ENCODE assay signal across 10 cellular contexts in the genomic region with DNA sequence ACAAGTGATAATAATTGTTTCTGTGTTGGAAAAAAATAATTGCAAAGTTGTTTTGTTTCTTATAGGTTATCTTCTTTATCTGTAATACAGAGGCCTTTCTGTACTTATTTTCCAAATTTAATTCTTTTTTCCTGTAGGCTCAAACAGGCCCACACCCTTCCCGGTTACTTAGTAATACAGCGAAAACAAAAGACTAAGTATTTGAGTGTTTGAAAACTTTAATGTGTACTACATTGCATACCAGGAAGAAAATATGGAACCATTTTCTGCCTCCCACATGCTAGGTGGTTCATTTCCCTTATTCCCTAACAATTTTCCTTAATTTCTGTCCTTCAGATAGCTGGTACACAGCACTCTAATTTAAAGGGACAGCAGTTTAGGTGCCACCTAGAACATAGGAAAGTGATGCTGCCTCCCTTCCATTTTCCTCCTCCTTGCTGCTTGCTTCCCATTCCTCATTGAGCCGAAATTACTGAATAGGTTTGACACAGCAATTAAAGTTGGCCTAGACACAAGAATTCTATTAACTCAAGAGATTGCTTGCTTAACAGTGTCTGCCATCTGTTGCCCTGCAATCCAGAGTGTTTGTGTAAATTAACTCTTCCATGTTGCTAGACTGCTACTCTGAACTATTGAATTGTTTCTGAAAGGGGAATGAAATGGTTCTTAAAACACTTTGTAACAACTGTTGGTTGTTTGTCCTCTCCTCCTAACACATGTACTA. TPM values are rescaled to one million over a fixed set of nuclear protein-coding genes. Genes with fewer than 3 reads are reported as not detected.
DNase-seq lines count a peak whose midpoint lies in the region; ATAC-seq and TF ChIP-seq lines count a peak whose summit lies in the region.
"Had no signal": no experiment of that assay in that cellular context is flagged by ENCODE, and none has a peak within 500 bp of the region (broad histone marks: within the 10 kb centered on the region; RNA-seq: fewer than 3 reads in every experiment).

No MANE protein-coding gene starts in this region.

- WGBS in hepatocyte (ENCODE audit: low lambda C conversion rate, missing lambda C conversion rate) = 73% methylated on average over 3 of the region's 3 CpGs
- 32 to 35% methylated on average over 3 of the region's 3 CpGs for WGBS in upper lobe of left lung, 2 donors

- H3K27ac ChIP-seq in hepatocyte (peak overlapping the region; percentile 39), upper lobe of left lung (peak overlapping the region; percentile 60 to 79 (median 68))
- H3K27ac ChIP-seq: C4-2B had no signal

- peaks cover 20% of the 10 kb centered on the region for H3K36me3 Mint-ChIP-seq in activated naive CD8-positive, alpha-beta T cell
- peaks cover 54% of the 10 kb centered on the region for H3K36me3 Mint-ChIP-seq in activated naive CD8-positive, alpha-beta T cell treated with anti-CD3 and anti-CD28 coated beads, Interleukin-2, amount 50 U/mL, for 24 hours (ENCODE audit: low read depth)
- peaks cover 42% of the 10 kb centered on the region for H3K36me3 Mint-ChIP-seq in activated T-helper 1 cell treated with anti-CD3 and anti-CD28 coated beads, Interleukin-12 subunit alpha, Interleukin-12 subunit beta, Interleukin-2, Interleukin-4 antibody, amounts not matched to agents 30 ng/mL and 10 ng/mL and 1 ng/mL, durations not matched to agents 14 hours and 24 hours and 36 hours (ENCODE audit: low read depth)

- intact Hi-C loops in activated T-helper 1 cell treated with anti-CD3 and anti-CD28 coated beads, Interleukin-12 subunit alpha, Interleukin-12 subunit beta, Interleukin-2, Interleukin-4 antibody, amounts not matched to agents 30 ng/mL and 10 ng/mL and 1 ng/mL, durations not matched to agents 14 hours and 24 hours and 36 hours (cut with micrococcal nuclease) = no loop called here

- no peak for DNase-seq in activated naive CD8-positive, alpha-beta T cell treated with anti-CD3 and anti-CD28 coated beads, Interleukin-2, amount 50 U/mL, for 24 hours
- no peak for DNase-seq in activated T-helper 1 cell treated with anti-CD3 and anti-CD28 coated beads, Interleukin-12 subunit alpha, Interleukin-12 subunit beta, Interleukin-2, Interleukin-4 antibody, amounts not matched to agents 30 ng/mL and 10 ng/mL and 1 ng/mL, durations not matched to agents 14 hours and 24 hours and 36 hours (ENCODE audit: low spot score)
- DNase-seq in hepatocyte (ENCODE audit: low spot score) (no peak), upper lobe of left lung (no peak), GOT3 (lab: John Stamatoyannopoulos, UW) (no peak)
- no peak for DNase-seq in activated CD8-positive, alpha-beta memory T cell treated with anti-CD3 and anti-CD28 coated beads, Interleukin-2, amount 50 U/mL, for 4 hours
- DNase-seq: activated naive CD4-positive, alpha-beta T cell treated with anti-CD3 and anti-CD28 coated beads, Interleukin-2, amount 50 U/mL, for 16 hours had no signal

- ATAC-seq in activated naive CD8-positive, alpha-beta T cell treated with anti-CD3 and anti-CD28 coated beads, Interleukin-2, amount 50 U/mL, for 24 hours = no peak
- ATAC-seq in upper lobe of left lung (ENCODE audit: low FRiP score in 2 of 2) (peak; percentile 40 to 70), GM21528 (IDR thresholded peaks at IDR 0.05; ENCODE audit: low FRiP score, unreplicated experiment) (no peak)

- H3K4me1 Mint-ChIP-seq in activated naive CD8-positive, alpha-beta T cell (ENCODE audit: low read depth) = peaks cover 30% of the 10 kb centered on the region
- peaks cover 30% of the 10 kb centered on the region for H3K4me1 Mint-ChIP-seq in activated naive CD8-positive, alpha-beta T cell treated with anti-CD3 and anti-CD28 coated beads, Interleukin-2, amount 50 U/mL, for 24 hours
- H3K4me1 Mint-ChIP-seq in activated T-helper 1 cell treated with anti-CD3 and anti-CD28 coated beads, Interleukin-12 subunit alpha, Interleukin-12 subunit beta, Interleukin-2, Interleukin-4 antibody, amounts not matched to agents 30 ng/mL and 10 ng/mL and 1 ng/mL, durations not matched to agents 14 hours and 24 hours and 36 hours (ENCODE audit: low read depth) = peaks cover 48% of the 10 kb centered on the region

- H3K27me3 Mint-ChIP-seq in activated naive CD8-positive, alpha-beta T cell = no peaks in the 10 kb centered on the region
- H3K27me3 Mint-ChIP-seq in activated naive CD8-positive, alpha-beta T cell treated with anti-CD3 and anti-CD28 coated beads, Interleukin-2, amount 50 U/mL, for 24 hours = no peaks in the 10 kb centered on the region
- no peaks in the 10 kb centered on the region for H3K27me3 Mint-ChIP-seq in activated T-helper 1 cell treated with anti-CD3 and anti-CD28 coated beads, Interleukin-12 subunit alpha, Interleukin-12 subunit beta, Interleukin-2, Interleukin-4 antibody, amounts not matched to agents 30 ng/mL and 10 ng/mL and 1 ng/mL, durations not matched to agents 14 hours and 24 hours and 36 hours (ENCODE audit: insufficient read depth)

- no peaks in the 10 kb centered on the region for H3K27me3 ChIP-seq in hepatocyte
- H3K27me3 ChIP-seq in upper lobe of left lung = no peaks in the 10 kb centered on the region

- H3K36me3 ChIP-seq in hepatocyte (replicated peaks; ENCODE audit: insufficient read depth, low read depth) = no peaks in the 10 kb centered on the region
- H3K36me3 ChIP-seq in upper lobe of left lung = peaks cover 0 to 14% (median 0%) of the 10 kb centered on the region in 4 donors

- H3K9me2 ChIP-seq in hepatocyte (replicated peaks; ENCODE audit: insufficient read depth) = no peaks in the 10 kb centered on the region

- no peak overlapping the region for H3K4me3 Mint-ChIP-seq in activated naive CD8-positive, alpha-beta T cell
- H3K4me3 Mint-ChIP-seq in activated naive CD8-positive, alpha-beta T cell treated with anti-CD3 and anti-CD28 coated beads, Interleukin-2, amount 50 U/mL, for 24 hours = no peak overlapping the region
- no peak overlapping the region for H3K4me3 Mint-ChIP-seq in activated T-helper 1 cell treated with anti-CD3 and anti-CD28 coated beads, Interleukin-12 subunit alpha, Interleukin-12 subunit beta, Interleukin-2, Interleukin-4 antibody, amounts not matched to agents 30 ng/mL and 10 ng/mL and 1 ng/mL, durations not matched to agents 14 hours and 24 hours and 36 hours

- TF ChIP-seq POLR2A in upper lobe of left lung (IDR thresholded peaks at IDR 0.05) = no peak

- peaks cover 47% of the 10 kb centered on the region for H3K79me2 ChIP-seq in hepatocyte

- TF ChIP-seq CTCF in hepatocyte (IDR thresholded peaks at IDR 0.05; ENCODE audit: poor library complexity) = no peak
- no peak for TF ChIP-seq CTCF in upper lobe of left lung (IDR thresholded peaks at IDR 0.05)

- H4K20me1 ChIP-seq in hepatocyte (ENCODE audit: insufficient read depth, poor library complexity, severe bottlenecking) = no peaks in the 10 kb centered on the region

- H3K9me3 Mint-ChIP-seq in activated naive CD8-positive, alpha-beta T cell (ENCODE audit: low read depth) = no peaks in the 10 kb centered on the region
- H3K9me3 Mint-ChIP-seq in activated naive CD8-positive, alpha-beta T cell treated with anti-CD3 and anti-CD28 coated beads, Interleukin-2, amount 50 U/mL, for 24 hours = no peaks in the 10 kb centered on the region
- H3K9me3 Mint-ChIP-seq in activated T-helper 1 cell treated with anti-CD3 and anti-CD28 coated beads, Interleukin-12 subunit alpha, Interleukin-12 subunit beta, Interleukin-2, Interleukin-4 antibody, amounts not matched to agents 30 ng/mL and 10 ng/mL and 1 ng/mL, durations not matched to agents 14 hours and 24 hours and 36 hours = no peaks in the 10 kb centered on the region

- H3K27ac Mint-ChIP-seq in activated naive CD8-positive, alpha-beta T cell = peak overlapping the region; percentile 28
- no peak overlapping the region for H3K27ac Mint-ChIP-seq in activated naive CD8-positive, alpha-beta T cell treated with anti-CD3 and anti-CD28 coated beads, Interleukin-2, amount 50 U/mL, for 24 hours
- H3K27ac Mint-ChIP-seq in activated T-helper 1 cell treated with anti-CD3 and anti-CD28 coated beads, Interleukin-12 subunit alpha, Interleukin-12 subunit beta, Interleukin-2, Interleukin-4 antibody, amounts not matched to agents 30 ng/mL and 10 ng/mL and 1 ng/mL, durations not matched to agents 14 hours and 24 hours and 36 hours = peak overlapping the region; percentile 9

- H2AFZ ChIP-seq in hepatocyte = no peak overlapping the region

- H3K4me2 ChIP-seq in hepatocyte = no peak overlapping the region

- H3K9me3 ChIP-seq in hepatocyte (ENCODE audit: low read depth) = no peaks in the 10 kb centered on the region
- H3K9me3 ChIP-seq in upper lobe of left lung = no peaks in the 10 kb centered on the region

- peaks cover 17% of the 10 kb centered on the region for H3K4me1 ChIP-seq in hepatocyte (ENCODE audit: insufficient read depth)
- H3K4me1 ChIP-seq in upper lobe of left lung = peaks cover 31 to 45% (median 37%) of the 10 kb centered on the region in 4 donors

- H3K4me3 ChIP-seq in hepatocyte (no peak overlapping the region), upper lobe of left lung (no peak overlapping the region)

- peak in 1 of 4 donors; percentile 35 for TF ChIP-seq EP300 in upper lobe of left lung (IDR thresholded peaks at IDR 0.05)

RNA-seq across cellular contexts. Expression of a gene that starts 24.2 kb away (rescaled TPM):
- total RNA-seq in activated T-helper 1 cell treated with anti-CD3 and anti-CD28 coated beads, Interleukin-12 subunit alpha, Interleukin-12 subunit beta, Interleukin-2, Interleukin-4 antibody, amounts not matched to agents 30 ng/mL and 10 ng/mL and 1 ng/mL, durations not matched to agents 14 hours and 24 hours and 36 hours = 157 and 166 TPM in 2 replicates
- total RNA-seq in hepatocyte (60.5 and 70.8 TPM in 2 replicates), upper lobe of left lung (10 to 100 TPM; 25.2 to 93.1 (median 69.4) TPM)
- polyA plus RNA-seq in hepatocyte = 116 and 136 TPM in 2 replicates

Comparison
In these comparisons a context has a peak if more than half of its experiments do, and no peak if none do; other contexts are left out.
1. ATAC-seq: peak in upper lobe of left lung (2 of 2); none in activated naive CD8-positive, alpha-beta T cell treated with anti-CD3 and anti-CD28 coated beads, Interleukin-2, amount 50 U/mL, for 24 hours (single experiment) and GM21528 (single experiment).